Comparison of ENCODE assay signal across 27 cellular contexts in the genomic region with DNA sequence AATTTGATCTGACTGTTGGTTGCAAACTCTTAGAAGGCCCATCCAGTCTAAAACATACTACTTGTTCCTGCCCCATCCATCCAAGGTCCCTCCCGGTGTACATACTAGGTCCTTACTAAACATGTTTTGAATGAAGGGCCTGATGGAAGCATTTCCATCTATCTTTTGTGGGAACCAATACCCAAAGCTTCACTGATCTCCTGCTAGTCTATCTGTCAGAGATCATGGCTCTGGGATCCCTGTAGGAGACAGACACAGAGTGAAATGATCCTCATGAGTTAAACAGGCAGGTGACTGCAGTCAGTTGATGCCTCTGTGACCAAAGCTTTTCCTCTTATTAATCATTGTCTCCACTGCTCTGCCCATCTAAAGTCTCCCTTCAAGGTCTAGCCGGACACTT.
A peak's percentile ranks its signal among the peaks of the same experiment; 100 is the strongest.
DNase-seq lines count a peak whose midpoint lies in the region; ATAC-seq and TF ChIP-seq lines count a peak whose summit lies in the region.
"Had no signal": no experiment of that assay in that cellular context is flagged by ENCODE, and none has a peak within 500 bp of the region (broad histone marks: within the 10 kb centered on the region; RNA-seq: fewer than 3 reads in every experiment).

No MANE protein-coding gene starts in this region.

- no peaks in the 10 kb centered on the region for H3K4me1 ChIP-seq in esophagus muscularis mucosa
- H3K4me1 ChIP-seq: A549, BE2C, Caco-2 had no signal

- WGBS in esophagus muscularis mucosa, result 87% methylated on average over 2 of the region's 2 CpGs

- no peak overlapping the region for H3K4me3 ChIP-seq in esophagus muscularis mucosa
- H3K4me3 ChIP-seq: A549; BLaER1; BLaER1 treated with 17β-estradiol and CSF1 and Interleukin-3, amounts not matched to agents 10 nM and 100 nM had no signal

- intact Hi-C loops in esophagus muscularis mucosa (cut with DNase I), result no loop called here

- H3K9me3 ChIP-seq in esophagus muscularis mucosa, result peaks cover 0 to 6% (median 0%) of the 10 kb centered on the region in 4 donors
- H3K9me3 ChIP-seq: A549; BE2C; BLaER1; BLaER1 treated with 17β-estradiol and CSF1 and Interleukin-3, amounts not matched to agents 10 nM and 100 nM; Caco-2 had no signal

- H3K27me3 ChIP-seq in esophagus muscularis mucosa, result no peaks in the 10 kb centered on the region
- H3K27me3 ChIP-seq: BE2C; BLaER1; BLaER1 treated with 17β-estradiol and CSF1 and Interleukin-3, amounts not matched to agents 10 nM and 100 nM had no signal

- peak; percentile 68 for DNase-seq in esophagus muscularis mucosa (ENCODE audit: extremely low spot score)
- DNase-seq: 8988T; ACHN; AML-193; BE2C; C1 segment of cervical spinal cord; Caco-2; Calu3; CD4-positive, alpha-beta memory T cell; CD4-positive, alpha-beta T cell; CD4-positive, CD25-positive, alpha-beta regulatory T cell; CD8-positive, alpha-beta memory T cell; CD8-positive, alpha-beta T cell; COR-L47; DMS 273 treated with DMSO at 0.1 percent for 48 hours; DMS153; DMS53; DMS79; DMS79 treated with DMSO at 0.1 percent for 48 hours; DND-41; EL had no signal

- no peak for TF ChIP-seq CTCF in esophagus muscularis mucosa (IDR thresholded peaks at IDR 0.05)

- no peaks in the 10 kb centered on the region for H3K36me3 ChIP-seq in esophagus muscularis mucosa
- H3K36me3 ChIP-seq: BE2C; BLaER1; BLaER1 treated with 17β-estradiol and CSF1 and Interleukin-3, amounts not matched to agents 10 nM and 100 nM had no signal

- no peak for TF ChIP-seq EP300 in esophagus muscularis mucosa (IDR thresholded peaks at IDR 0.05)

- no peak for ATAC-seq in HG03135 (IDR thresholded peaks at IDR 0.05; ENCODE audit: unreplicated experiment)
- ATAC-seq: A549; CD8-positive, alpha-beta T cell had no signal

- no peak for TF ChIP-seq POLR2A in esophagus muscularis mucosa (IDR thresholded peaks at IDR 0.05; ENCODE audit: low read depth)

- no peak overlapping the region for H3K27ac ChIP-seq in esophagus muscularis mucosa (replicated peaks in 1 of 4)
- H3K27ac ChIP-seq: 22Rv1; A549; BLaER1; BLaER1 treated with 17β-estradiol and CSF1 and Interleukin-3, amounts not matched to agents 10 nM and 100 nM; C4-2B had no signal
